ENCODE assay signal across 1 cellular context in the genomic region with DNA sequence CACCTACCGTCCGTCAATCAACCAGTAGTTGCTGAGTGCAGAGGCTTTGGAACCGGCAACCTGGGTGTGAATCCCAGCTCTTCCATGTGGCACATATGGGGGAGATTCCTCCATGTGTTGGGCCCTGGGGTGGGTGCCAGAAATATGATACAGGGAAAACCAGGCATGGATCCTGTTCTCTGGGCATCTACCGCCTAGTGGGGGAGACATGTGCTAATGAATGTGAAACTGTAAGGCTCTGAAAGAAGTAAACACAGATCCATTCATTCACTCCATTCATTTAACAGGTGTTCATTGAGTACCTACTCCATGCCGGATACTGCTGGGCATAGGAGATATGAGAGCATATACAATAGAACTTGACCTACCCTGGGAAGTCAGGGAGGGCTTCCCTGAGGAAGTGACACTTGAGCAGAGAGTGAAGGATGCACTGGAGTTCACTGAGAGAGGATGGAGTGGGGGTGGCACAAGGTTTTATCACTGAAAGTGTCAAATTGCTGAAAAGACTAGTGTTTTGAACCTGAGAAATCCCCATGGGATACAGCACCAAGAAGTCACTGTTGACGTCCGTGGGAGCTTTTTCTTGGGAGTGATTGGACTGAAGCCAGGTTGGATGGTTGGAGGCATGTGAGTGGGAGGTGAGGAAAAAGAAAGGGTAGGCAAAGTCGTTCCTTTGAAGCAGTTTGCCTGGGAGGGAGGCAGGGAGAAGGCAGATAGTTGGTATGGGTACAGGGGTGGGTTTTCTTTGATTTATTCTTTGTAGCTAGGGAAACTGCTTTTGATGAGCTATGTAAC.
TF ChIP-seq lines count a peak whose summit lies in the region.

No MANE protein-coding gene starts in this region.

TF ChIP-seq in GM23338, 12 proteins besides CTCF, POLR2A, EP300 and RAD21 (continued from another document):
- TF ChIP-seq, protein P1, sequence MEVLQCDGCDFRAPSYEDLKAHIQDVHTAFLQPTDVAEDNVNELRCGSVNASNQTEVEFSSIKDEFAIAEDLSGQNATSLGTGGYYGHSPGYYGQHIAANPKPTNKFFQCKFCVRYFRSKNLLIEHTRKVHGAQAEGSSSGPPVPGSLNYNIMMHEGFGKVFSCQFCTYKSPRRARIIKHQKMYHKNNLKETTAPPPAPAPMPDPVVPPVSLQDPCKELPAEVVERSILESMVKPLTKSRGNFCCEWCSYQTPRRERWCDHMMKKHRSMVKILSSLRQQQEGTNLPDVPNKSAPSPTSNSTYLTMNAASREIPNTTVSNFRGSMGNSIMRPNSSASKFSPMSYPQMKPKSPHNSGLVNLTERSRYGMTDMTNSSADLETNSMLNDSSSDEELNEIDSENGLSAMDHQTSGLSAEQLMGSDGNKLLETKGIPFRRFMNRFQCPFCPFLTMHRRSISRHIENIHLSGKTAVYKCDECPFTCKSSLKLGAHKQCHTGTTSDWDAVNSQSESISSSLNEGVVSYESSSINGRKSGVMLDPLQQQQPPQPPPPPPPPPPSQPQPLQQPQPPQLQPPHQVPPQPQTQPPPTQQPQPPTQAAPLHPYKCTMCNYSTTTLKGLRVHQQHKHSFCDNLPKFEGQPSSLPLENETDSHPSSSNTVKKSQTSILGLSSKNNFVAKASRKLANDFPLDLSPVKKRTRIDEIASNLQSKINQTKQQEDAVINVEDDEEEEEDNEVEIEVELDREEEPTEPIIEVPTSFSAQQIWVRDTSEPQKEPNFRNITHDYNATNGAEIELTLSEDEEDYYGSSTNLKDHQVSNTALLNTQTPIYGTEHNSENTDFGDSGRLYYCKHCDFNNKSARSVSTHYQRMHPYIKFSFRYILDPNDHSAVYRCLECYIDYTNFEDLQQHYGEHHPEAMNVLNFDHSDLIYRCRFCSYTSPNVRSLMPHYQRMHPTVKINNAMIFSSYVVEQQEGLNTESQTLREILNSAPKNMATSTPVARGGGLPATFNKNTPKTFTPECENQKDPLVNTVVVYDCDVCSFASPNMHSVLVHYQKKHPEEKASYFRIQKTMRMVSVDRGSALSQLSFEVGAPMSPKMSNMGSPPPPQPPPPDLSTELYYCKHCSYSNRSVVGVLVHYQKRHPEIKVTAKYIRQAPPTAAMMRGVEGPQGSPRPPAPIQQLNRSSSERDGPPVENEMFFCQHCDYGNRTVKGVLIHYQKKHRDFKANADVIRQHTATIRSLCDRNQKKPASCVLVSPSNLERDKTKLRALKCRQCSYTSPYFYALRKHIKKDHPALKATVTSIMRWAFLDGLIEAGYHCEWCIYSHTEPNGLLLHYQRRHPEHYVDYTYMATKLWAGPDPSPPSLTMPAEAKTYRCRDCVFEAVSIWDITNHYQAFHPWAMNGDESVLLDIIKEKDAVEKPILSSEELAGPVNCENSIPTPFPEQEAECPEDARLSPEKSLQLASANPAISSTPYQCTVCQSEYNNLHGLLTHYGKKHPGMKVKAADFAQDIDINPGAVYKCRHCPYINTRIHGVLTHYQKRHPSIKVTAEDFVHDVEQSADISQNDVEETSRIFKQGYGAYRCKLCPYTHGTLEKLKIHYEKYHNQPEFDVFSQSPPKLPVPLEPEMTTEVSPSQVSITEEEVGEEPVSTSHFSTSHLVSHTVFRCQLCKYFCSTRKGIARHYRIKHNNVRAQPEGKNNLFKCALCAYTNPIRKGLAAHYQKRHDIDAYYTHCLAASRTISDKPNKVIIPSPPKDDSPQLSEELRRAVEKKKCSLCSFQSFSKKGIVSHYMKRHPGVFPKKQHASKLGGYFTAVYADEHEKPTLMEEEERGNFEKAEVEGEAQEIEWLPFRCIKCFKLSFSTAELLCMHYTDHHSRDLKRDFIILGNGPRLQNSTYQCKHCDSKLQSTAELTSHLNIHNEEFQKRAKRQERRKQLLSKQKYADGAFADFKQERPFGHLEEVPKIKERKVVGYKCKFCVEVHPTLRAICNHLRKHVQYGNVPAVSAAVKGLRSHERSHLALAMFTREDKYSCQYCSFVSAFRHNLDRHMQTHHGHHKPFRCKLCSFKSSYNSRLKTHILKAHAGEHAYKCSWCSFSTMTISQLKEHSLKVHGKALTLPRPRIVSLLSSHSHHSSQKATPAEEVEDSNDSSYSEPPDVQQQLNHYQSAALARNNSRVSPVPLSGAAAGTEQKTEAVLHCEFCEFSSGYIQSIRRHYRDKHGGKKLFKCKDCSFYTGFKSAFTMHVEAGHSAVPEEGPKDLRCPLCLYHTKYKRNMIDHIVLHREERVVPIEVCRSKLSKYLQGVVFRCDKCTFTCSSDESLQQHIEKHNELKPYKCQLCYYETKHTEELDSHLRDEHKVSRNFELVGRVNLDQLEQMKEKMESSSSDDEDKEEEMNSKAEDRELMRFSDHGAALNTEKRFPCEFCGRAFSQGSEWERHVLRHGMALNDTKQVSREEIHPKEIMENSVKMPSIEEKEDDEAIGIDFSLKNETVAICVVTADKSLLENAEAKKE (CRISPR knock-in tag; IDR thresholded peaks at IDR 0.05): no peak
- TF ChIP-seq, protein P2, sequence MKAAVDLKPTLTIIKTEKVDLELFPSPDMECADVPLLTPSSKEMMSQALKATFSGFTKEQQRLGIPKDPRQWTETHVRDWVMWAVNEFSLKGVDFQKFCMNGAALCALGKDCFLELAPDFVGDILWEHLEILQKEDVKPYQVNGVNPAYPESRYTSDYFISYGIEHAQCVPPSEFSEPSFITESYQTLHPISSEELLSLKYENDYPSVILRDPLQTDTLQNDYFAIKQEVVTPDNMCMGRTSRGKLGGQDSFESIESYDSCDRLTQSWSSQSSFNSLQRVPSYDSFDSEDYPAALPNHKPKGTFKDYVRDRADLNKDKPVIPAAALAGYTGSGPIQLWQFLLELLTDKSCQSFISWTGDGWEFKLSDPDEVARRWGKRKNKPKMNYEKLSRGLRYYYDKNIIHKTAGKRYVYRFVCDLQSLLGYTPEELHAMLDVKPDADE (IDR thresholded peaks at IDR 0.05): no peak
- TF ChIP-seq STAT1 (IDR thresholded peaks at IDR 0.05; ENCODE audit: unreplicated experiment): no peak
- TF ChIP-seq ZNF114 (CRISPR knock-in tag; IDR thresholded peaks at IDR 0.05): no peak
- TF ChIP-seq POLR2AphosphoS5 (IDR thresholded peaks at IDR 0.05; ENCODE audit: low read depth): no peak
- no peak for TF ChIP-seq ZNF331 (CRISPR knock-in tag; IDR thresholded peaks at IDR 0.05; ENCODE audit: low read depth)
